26 cellular contexts compared by ENCODE assay signal in genomic region chr3:120459196-120459595, GRCh38.
"Had no signal": no experiment of that assay in that cellular context is flagged by ENCODE, and none has a peak within 500 bp of the region (broad histone marks: within the 10 kb centered on the region; RNA-seq: fewer than 3 reads in every experiment).

No MANE protein-coding gene starts in this region.

- ATAC-seq: activated CD8-positive, alpha-beta T cell treated with anti-CD3 and anti-CD28 coated beads for 36 hours; activated naive CD8-positive, alpha-beta T cell treated with anti-CD3 and anti-CD28 coated beads, Interleukin-2, amount 50 U/mL, for 24 hours; activated T-cell treated with anti-CD3 and anti-CD28 coated beads, Interleukin-2, amount 50 U/mL, for 4 hours; activated T-helper 17 cell treated with anti-CD3 and anti-CD28 coated beads, Interleukin-2, amount 50 U/mL, for 72 hours; gastrocnemius medialis; right lobe of liver; stimulated activated effector memory CD8-positive, alpha-beta T cell treated with anti-CD3 and anti-CD28 coated beads, Interleukin-12 subunit alpha, Interleukin-12 subunit beta, amount 100 ng/mL, for 72 hours; WTC11 had no signal

- H3K79me2 ChIP-seq: hepatocyte had no signal

- H3K9me3 ChIP-seq: breast epithelium, gastrocnemius medialis, left ventricle myocardium inferior, neutrophil, ovary, right lobe of liver, thoracic aorta, upper lobe of left lung had no signal

- H3K36me3 ChIP-seq: breast epithelium, gastrocnemius medialis, left ventricle myocardium inferior, neutrophil, ovary, right lobe of liver, thoracic aorta, upper lobe of left lung had no signal

- H3K27me3 ChIP-seq: breast epithelium, gastrocnemius medialis, hepatocyte, ovary, right lobe of liver, upper lobe of left lung had no signal

- H3K27ac ChIP-seq: breast epithelium, gastrocnemius medialis, hepatocyte, left ventricle myocardium inferior, neutrophil, ovary, right lobe of liver, skin epidermis, thoracic aorta, upper lobe of left lung had no signal

- H3K4me2 ChIP-seq: hepatocyte had no signal

- H3K4me3 ChIP-seq: breast epithelium, gastrocnemius medialis, hepatocyte, left ventricle myocardium inferior, lung, ovary, right lobe of liver, skin epidermis, thoracic aorta, upper lobe of left lung had no signal

- H3K4me1 ChIP-seq: breast epithelium, right lobe of liver, upper lobe of left lung had no signal

- DNase-seq: activated CD4-positive, alpha-beta T cell treated with anti-CD3 and anti-CD28 coated beads for 1 hour; activated CD4-positive, alpha-beta T cell treated with anti-CD3 and anti-CD28 coated beads, Interleukin-2, amount 10 ng/mL, durations not matched to agents 7 days and 5 days; activated CD8-positive, alpha-beta T cell treated with anti-CD3 and anti-CD28 coated beads for 36 hours; activated naive CD8-positive, alpha-beta T cell treated with anti-CD3 and anti-CD28 coated beads, Interleukin-2, amount 50 U/mL, for 24 hours; activated T-cell treated with anti-CD3 and anti-CD28 coated beads, Interleukin-2, amount 50 U/mL, for 4 hours; amygdala; central memory CD4-positive, alpha-beta T cell; gastrocnemius medialis; islet precursor cell; left ventricle myocardium inferior; mesendoderm; ovary; right lobe of liver; stimulated activated CD4-positive, alpha-beta T cell treated with anti-CD3 and anti-CD28 coated beads, Interleukin-12 subunit alpha, Interleukin-12 subunit beta, amount 100 ng/mL, for 4 hours; stimulated activated CD4-positive, alpha-beta T cell treated with anti-CD3 and anti-CD28 coated beads, Interleukin-4, amount 100 ng/mL, for 24 hours; T-helper 2 cell; upper lobe of left lung had no signal

- H2AFZ ChIP-seq: hepatocyte had no signal
